In genomic region chr13:36131215-36131930, GRCh38 we compare ENCODE assay signal across 8 cellular contexts. TPM values are rescaled to one million over a fixed set of nuclear protein-coding genes. Genes with fewer than 3 reads are reported as not detected.
DNase-seq lines count a peak whose midpoint lies in the region; ATAC-seq and TF ChIP-seq lines count a peak whose summit lies in the region.

TSS of gene DCLK1 (minus strand) at chr13:36131382.

- H3K4me3 ChIP-seq in MG63 (peak within 1 kb of the TSS; percentile 53), right cardiac atrium (ENCODE audit: low read length) (peak within 1 kb of the TSS; percentile 84), sigmoid colon (peak within 1 kb of the TSS; percentile 29 to 68 (median 58))

- TF ChIP-seq POLR2A in sigmoid colon (IDR thresholded peaks at IDR 0.05): no peak

- no peaks in the 10 kb centered on the region for H3K27me3 ChIP-seq in MG63
- no peaks in the 10 kb centered on the region for H3K27me3 ChIP-seq in right cardiac atrium (ENCODE audit: control insufficient read depth, insufficient read depth)
- no peaks in the 10 kb centered on the region for H3K27me3 ChIP-seq in sigmoid colon

- H3K27ac ChIP-seq in right cardiac atrium (ENCODE audit: low read length) (peak within 1 kb of the TSS; percentile 20), sigmoid colon (peak within 1 kb of the TSS; percentile 46 to 59 (median 54))

- H3K9me3 ChIP-seq in MG63 (no peaks in the 10 kb centered on the region), right cardiac atrium (ENCODE audit: control insufficient read depth, low read length) (no peaks in the 10 kb centered on the region), sigmoid colon (no peaks in the 10 kb centered on the region)

- DNase-seq in MG63 (peak; percentile 80), anterior cingulate cortex (lab: John Stamatoyannopoulos, UW) (peak in 35 of 58 donors; percentile 14 to 72 (median 44)), right cardiac atrium (peak; percentile 82 to 95 (median 92)), sigmoid colon (peak; percentile 84), G401 (ENCODE audit: low spot score) (no peak)

- H3K4me1 ChIP-seq in right cardiac atrium (ENCODE audit: control insufficient read depth, insufficient read depth, low read length) (peaks cover 1% of the 10 kb centered on the region), sigmoid colon (peaks cover 0 to 10% (median 7%) of the 10 kb centered on the region in 4 donors)

- WGBS in right cardiac atrium: 8% methylated on average over 46 of the region's 48 CpGs
- 8 to 9% methylated on average over 48 of the region's 48 CpGs for WGBS in sigmoid colon, 2 donors

- TF ChIP-seq CTCF in sigmoid colon (IDR thresholded peaks at IDR 0.05): no peak

- H3K36me3 ChIP-seq in MG63: no peaks in the 10 kb centered on the region
- H3K36me3 ChIP-seq in sigmoid colon: no peaks in the 10 kb centered on the region

- ATAC-seq in right cardiac atrium (peak; percentile 89 to 90), HG03280 (IDR thresholded peaks at IDR 0.05; ENCODE audit: unreplicated experiment) (no peak), HG02642 (IDR thresholded peaks at IDR 0.05; ENCODE audit: poor library complexity, unreplicated experiment) (no peak), HG03039 (IDR thresholded peaks at IDR 0.05; ENCODE audit: unreplicated experiment) (no peak)

- intact Hi-C loops in right cardiac atrium (cut with DNase I) (no loop called here), sigmoid colon (cut with DNase I) (no loop called here)

- no peak for TF ChIP-seq EP300 in sigmoid colon (IDR thresholded peaks at IDR 0.05)

- in situ Hi-C loops in G401 (cut with HindIII; ENCODE audit: low sequenced_read_pairs): no loop called here

RNA-seq across cellular contexts. Expression of gene DCLK1, which starts in this region (rescaled TPM):
- total RNA-seq in MG63 (2014; rRNA removed; shearing (Covaris generic); ENCODE audit: low replicate concordance): 5.5 and 7.0 TPM in 2 replicates
- total RNA-seq in right cardiac atrium (10 to 100 TPM in 3 of 4 donors, 1 to 10 TPM in 1; 9.2 to 19.8 (median 17.1) TPM), sigmoid colon (10 to 100 TPM in 3 of 4 donors, 1 to 10 TPM in 1; 7.5 to 64.8 (median 27.0) TPM)
- polyA plus RNA-seq in right cardiac atrium (5.1 TPM), sigmoid colon (10 to 100 TPM in 1 of 3 donors, 1 to 10 TPM in 2; 1.2 to 10.2 (median 3.9) TPM)
- total RNA-seq in G401 (2014; rRNA removed; shearing (Covaris generic)): not detected in 2 replicates

Comparison
In these comparisons a context has a peak if more than half of its experiments do, and no peak if none do; other contexts are left out.
1. ATAC-seq: peak in right cardiac atrium (2 of 2); none in HG03280 (single experiment), HG02642 (single experiment) and HG03039 (single experiment).
2. Peak in every context shown above with its lines, with median percentiles within 50 percentile points of each other: H3K4me3 ChIP-seq.